ENCODE assay signal across 3 cellular contexts in genomic region chr18:48294894-48295585, GRCh38.
TF ChIP-seq lines count a peak whose summit lies in the region.

No MANE protein-coding gene starts in this region.

TF ChIP-seq in SK-N-SH, 30 proteins besides CTCF, POLR2A, EP300 and RAD21 (continued from another document):
- no peak for TF ChIP-seq REST (IDR thresholded peaks at IDR 0.05; ENCODE audit: low read depth, low read length)
- TF ChIP-seq MXI1 (IDR thresholded peaks at IDR 0.05; ENCODE audit: low read depth, low read length), result no peak
TF ChIP-seq in SK-N-SH: peak in this region for 0.

TF ChIP-seq in SK-N-SH treated with all-trans-retinoic acid at 6 μM for 48 hours, 23 proteins besides CTCF, POLR2A, EP300 and RAD21 (continued from another document):
- no peak for TF ChIP-seq TSHZ2 (CRISPR knock-in tag; IDR thresholded peaks at IDR 0.05)
- TF ChIP-seq, protein P1, sequence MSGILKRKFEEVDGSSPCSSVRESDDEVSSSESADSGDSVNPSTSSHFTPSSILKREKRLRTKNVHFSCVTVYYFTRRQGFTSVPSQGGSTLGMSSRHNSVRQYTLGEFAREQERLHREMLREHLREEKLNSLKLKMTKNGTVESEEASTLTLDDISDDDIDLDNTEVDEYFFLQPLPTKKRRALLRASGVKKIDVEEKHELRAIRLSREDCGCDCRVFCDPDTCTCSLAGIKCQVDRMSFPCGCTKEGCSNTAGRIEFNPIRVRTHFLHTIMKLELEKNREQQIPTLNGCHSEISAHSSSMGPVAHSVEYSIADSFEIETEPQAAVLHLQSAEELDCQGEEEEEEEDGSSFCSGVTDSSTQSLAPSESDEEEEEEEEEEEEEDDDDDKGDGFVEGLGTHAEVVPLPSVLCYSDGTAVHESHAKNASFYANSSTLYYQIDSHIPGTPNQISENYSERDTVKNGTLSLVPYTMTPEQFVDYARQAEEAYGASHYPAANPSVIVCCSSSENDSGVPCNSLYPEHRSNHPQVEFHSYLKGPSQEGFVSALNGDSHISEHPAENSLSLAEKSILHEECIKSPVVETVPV (CRISPR knock-in tag; IDR thresholded peaks at IDR 0.05), result no peak
- TF ChIP-seq BACH2 (CRISPR knock-in tag; IDR thresholded peaks at IDR 0.05; ENCODE audit: borderline replicate concordance), result no peak
- no peak for TF ChIP-seq ZNF70 (CRISPR knock-in tag; IDR thresholded peaks at IDR 0.05)
- no peak for TF ChIP-seq OSR1 (CRISPR knock-in tag; IDR thresholded peaks at IDR 0.05)
- TF ChIP-seq ARNTL (CRISPR knock-in tag; IDR thresholded peaks at IDR 0.05; ENCODE audit: borderline replicate concordance, low read depth), result no peak
- TF ChIP-seq TCF4 (CRISPR knock-in tag; IDR thresholded peaks at IDR 0.05; ENCODE audit: borderline replicate concordance), result no peak
- TF ChIP-seq ZNF8 (CRISPR knock-in tag; IDR thresholded peaks at IDR 0.05), result no peak
- TF ChIP-seq GLIS3 (CRISPR knock-in tag; IDR thresholded peaks at IDR 0.05), result no peak
- no peak for TF ChIP-seq ESRRG (CRISPR knock-in tag; IDR thresholded peaks at IDR 0.05)
- no peak for TF ChIP-seq SNAI2 (CRISPR knock-in tag; IDR thresholded peaks at IDR 0.05)
- no peak for TF ChIP-seq CREB5 (CRISPR knock-in tag; IDR thresholded peaks at IDR 0.05; ENCODE audit: low read depth)
- TF ChIP-seq ISL1 (CRISPR knock-in tag; IDR thresholded peaks at IDR 0.05), result no peak

TF ChIP-seq in WTC11, 78 proteins besides CTCF, POLR2A, EP300 and RAD21:
- TF ChIP-seq, protein P2, sequence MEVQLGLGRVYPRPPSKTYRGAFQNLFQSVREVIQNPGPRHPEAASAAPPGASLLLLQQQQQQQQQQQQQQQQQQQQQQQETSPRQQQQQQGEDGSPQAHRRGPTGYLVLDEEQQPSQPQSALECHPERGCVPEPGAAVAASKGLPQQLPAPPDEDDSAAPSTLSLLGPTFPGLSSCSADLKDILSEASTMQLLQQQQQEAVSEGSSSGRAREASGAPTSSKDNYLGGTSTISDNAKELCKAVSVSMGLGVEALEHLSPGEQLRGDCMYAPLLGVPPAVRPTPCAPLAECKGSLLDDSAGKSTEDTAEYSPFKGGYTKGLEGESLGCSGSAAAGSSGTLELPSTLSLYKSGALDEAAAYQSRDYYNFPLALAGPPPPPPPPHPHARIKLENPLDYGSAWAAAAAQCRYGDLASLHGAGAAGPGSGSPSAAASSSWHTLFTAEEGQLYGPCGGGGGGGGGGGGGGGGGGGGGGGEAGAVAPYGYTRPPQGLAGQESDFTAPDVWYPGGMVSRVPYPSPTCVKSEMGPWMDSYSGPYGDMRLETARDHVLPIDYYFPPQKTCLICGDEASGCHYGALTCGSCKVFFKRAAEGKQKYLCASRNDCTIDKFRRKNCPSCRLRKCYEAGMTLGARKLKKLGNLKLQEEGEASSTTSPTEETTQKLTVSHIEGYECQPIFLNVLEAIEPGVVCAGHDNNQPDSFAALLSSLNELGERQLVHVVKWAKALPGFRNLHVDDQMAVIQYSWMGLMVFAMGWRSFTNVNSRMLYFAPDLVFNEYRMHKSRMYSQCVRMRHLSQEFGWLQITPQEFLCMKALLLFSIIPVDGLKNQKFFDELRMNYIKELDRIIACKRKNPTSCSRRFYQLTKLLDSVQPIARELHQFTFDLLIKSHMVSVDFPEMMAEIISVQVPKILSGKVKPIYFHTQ (CRISPR knock-in tag; IDR thresholded peaks at IDR 0.05), result no peak
- no peak for TF ChIP-seq SMAD4 (CRISPR knock-in tag; IDR thresholded peaks at IDR 0.05)
- TF ChIP-seq GABPB1 (CRISPR knock-in tag; IDR thresholded peaks at IDR 0.05), result no peak
- TF ChIP-seq ATF6 (CRISPR knock-in tag; IDR thresholded peaks at IDR 0.05), result no peak
- TF ChIP-seq NFYB (CRISPR knock-in tag; conservative IDR thresholded peaks at IDR 0.05; ENCODE audit: low read depth), result no peak
- no peak for TF ChIP-seq PRRX2 (CRISPR knock-in tag; IDR thresholded peaks at IDR 0.05)
